ENCODE assay signal across 20 cellular contexts in genomic region chr4:152309418-152309817, GRCh38.
DNase-seq lines count a peak whose midpoint lies in the region; ATAC-seq and TF ChIP-seq lines count a peak whose summit lies in the region.
"Had no signal": no experiment of that assay in that cellular context is flagged by ENCODE, and none has a peak within 500 bp of the region (broad histone marks: within the 10 kb centered on the region; RNA-seq: fewer than 3 reads in every experiment).

No MANE protein-coding gene starts in this region.

- H3K4me1 Mint-ChIP-seq in nephron progenitor cell = peaks cover 54% of the 10 kb centered on the region
- H3K4me1 Mint-ChIP-seq: activated T-helper 17 cell treated with anti-CD3 and anti-CD28 coated beads, Interleukin-2, amount 50 U/mL, for 72 hours; CD8-positive, alpha-beta memory T cell; central memory CD8-positive, alpha-beta T cell had no signal

- H2AFZ ChIP-seq in hepatocyte = no peak overlapping the region

- H3K79me2 ChIP-seq in hepatocyte = no peaks in the 10 kb centered on the region

- H3K9me2 ChIP-seq in hepatocyte (replicated peaks; ENCODE audit: insufficient read depth) = no peaks in the 10 kb centered on the region

- H3K4me3 ChIP-seq in BLaER1 (no peak overlapping the region), mucosa of descending colon (no peak overlapping the region), hepatocyte (no peak overlapping the region)
- H3K4me3 ChIP-seq: ascending aorta, GM23338 had no signal

- H3K4me3 Mint-ChIP-seq in nephron progenitor cell = no peak overlapping the region
- H3K4me3 Mint-ChIP-seq: activated naive CD8-positive, alpha-beta T cell; activated T-helper 17 cell treated with anti-CD3 and anti-CD28 coated beads, Interleukin-2, amount 50 U/mL, for 72 hours; CD8-positive, alpha-beta memory T cell; central memory CD8-positive, alpha-beta T cell; GM23338 had no signal

- H3K9ac ChIP-seq in BLaER1 = no peak overlapping the region

- peaks cover 7% of the 10 kb centered on the region for H3K27me3 Mint-ChIP-seq in nephron progenitor cell (ENCODE audit: low read depth, poor library complexity)
- H3K27me3 Mint-ChIP-seq: activated naive CD8-positive, alpha-beta T cell; activated T-helper 17 cell treated with anti-CD3 and anti-CD28 coated beads, Interleukin-2, amount 50 U/mL, for 72 hours; central memory CD8-positive, alpha-beta T cell had no signal

- WGBS in hepatocyte (ENCODE audit: low lambda C conversion rate, missing lambda C conversion rate) = 89% methylated on average over 2 of the region's 2 CpGs

- H3K4me2 ChIP-seq in BLaER1 (peak overlapping the region; percentile 47), hepatocyte (no peak overlapping the region)
- H3K4me2 ChIP-seq: GM23338 had no signal

- H3K36me3 ChIP-seq in BLaER1 (no peaks in the 10 kb centered on the region), mucosa of descending colon (ENCODE audit: low read depth) (no peaks in the 10 kb centered on the region), hepatocyte (replicated peaks; ENCODE audit: insufficient read depth, low read depth) (no peaks in the 10 kb centered on the region)
- H3K36me3 ChIP-seq: ascending aorta had no signal

- intact Hi-C loops in mucosa of descending colon (cut with DNase I, micrococcal nuclease) = no loop called here

- H4K20me1 ChIP-seq in BLaER1 (no peaks in the 10 kb centered on the region), hepatocyte (ENCODE audit: insufficient read depth, poor library complexity, severe bottlenecking) (no peaks in the 10 kb centered on the region)

- TF ChIP-seq CTCF in mucosa of descending colon (IDR thresholded peaks at IDR 0.05) (no peak), hepatocyte (IDR thresholded peaks at IDR 0.05; ENCODE audit: poor library complexity) (no peak), nephron progenitor cell (IDR thresholded peaks at IDR 0.05) (no peak)

- DNase-seq in EL (peak; percentile 16), NCI-H146 (lab: John Stamatoyannopoulos, UW) (peak; percentile 65), RPMI7951 (ENCODE audit: low read depth) (peak; percentile 90), mucosa of descending colon (no peak), hepatocyte (ENCODE audit: low spot score) (no peak), nephron progenitor cell (no peak)
- DNase-seq: activated CD4-positive, alpha-beta T cell treated with anti-CD3 and anti-CD28 coated beads for 48 hours; CD8-positive, alpha-beta memory T cell; DND-41; NCI-H524 treated with DMSO at 0.1 percent for 48 hours; SIG-M5; stimulated activated CD4-positive, alpha-beta T cell treated with anti-CD3 and anti-CD28 coated beads, Interleukin-1b, Interleukin-23, amount 100 ng/mL, for 48 hours; substantia nigra had no signal

- H3K27ac ChIP-seq in BLaER1 (no peak overlapping the region), hepatocyte (no peak overlapping the region)
- H3K27ac ChIP-seq: ascending aorta had no signal

- H3K36me3 Mint-ChIP-seq in nephron progenitor cell (ENCODE audit: low read depth) = no peaks in the 10 kb centered on the region

- no peaks in the 10 kb centered on the region for H3K9me3 Mint-ChIP-seq in nephron progenitor cell
- H3K9me3 Mint-ChIP-seq: activated T-helper 17 cell treated with anti-CD3 and anti-CD28 coated beads, Interleukin-2, amount 50 U/mL, for 72 hours; CD8-positive, alpha-beta memory T cell; central memory CD8-positive, alpha-beta T cell; GM23338 had no signal

- H3K27me3 ChIP-seq in BLaER1 = no peaks in the 10 kb centered on the region
- H3K27me3 ChIP-seq in hepatocyte = no peaks in the 10 kb centered on the region
- H3K27me3 ChIP-seq: ascending aorta had no signal

- H3K4me1 ChIP-seq in BLaER1 (peaks cover 24% of the 10 kb centered on the region), mucosa of descending colon (ENCODE audit: low read depth) (no peaks in the 10 kb centered on the region), hepatocyte (ENCODE audit: insufficient read depth) (no peaks in the 10 kb centered on the region)
- H3K4me1 ChIP-seq: ascending aorta had no signal

- no peak overlapping the region for H3K27ac Mint-ChIP-seq in nephron progenitor cell
- H3K27ac Mint-ChIP-seq: activated naive CD8-positive, alpha-beta T cell; activated T-helper 17 cell treated with anti-CD3 and anti-CD28 coated beads, Interleukin-2, amount 50 U/mL, for 72 hours; CD8-positive, alpha-beta memory T cell; GM23338 had no signal

- H3K9me3 ChIP-seq in BLaER1 (peaks cover 10% of the 10 kb centered on the region), mucosa of descending colon (no peaks in the 10 kb centered on the region), hepatocyte (ENCODE audit: low read depth) (no peaks in the 10 kb centered on the region)
- H3K9me3 ChIP-seq: ascending aorta had no signal

- ATAC-seq in mucosa of descending colon = no peak
- no peak for ATAC-seq in HG03520 (IDR thresholded peaks at IDR 0.05; ENCODE audit: unreplicated experiment)
- ATAC-seq: activated T-helper 17 cell treated with anti-CD3 and anti-CD28 coated beads, Interleukin-2, amount 50 U/mL, for 72 hours had no signal

Comparison
In these comparisons a context has a peak if more than half of its experiments do, and no peak if none do; other contexts are left out.
1. DNase-seq: peak in EL (single experiment), NCI-H146 (single experiment) and RPMI7951 (single experiment); none in mucosa of descending colon (0 of 3), hepatocyte (single experiment) and nephron progenitor cell (single experiment).